ENCODE assay signal across 8 cellular contexts in genomic region chr12:94101902-94102660, GRCh38. TPM values are rescaled to one million over a fixed set of nuclear protein-coding genes. Genes with fewer than 3 reads are reported as not detected.
DNase-seq lines count a peak whose midpoint lies in the region; ATAC-seq and TF ChIP-seq lines count a peak whose summit lies in the region.

No MANE protein-coding gene starts in this region.

- no peaks in the 10 kb centered on the region for H3K9me3 ChIP-seq in CD4-positive, alpha-beta T cell (ENCODE audit: control insufficient read depth, low read length)
- H3K9me3 ChIP-seq in effector memory CD4-positive, alpha-beta T cell (ENCODE audit: control insufficient read depth, low read length) = no peaks in the 10 kb centered on the region

- peak; percentile 90 for ATAC-seq in CD4-positive, alpha-beta T cell (ENCODE audit: poor library complexity)
- peak; percentile 84 for ATAC-seq in GM19467 (IDR thresholded peaks at IDR 0.05; ENCODE audit: unreplicated experiment)
- peak; percentile 85 for ATAC-seq in activated CD8-positive, alpha-beta T cell treated with anti-CD3 and anti-CD28 coated beads, Interleukin-2, amount 10 ng/mL, durations not matched to agents 7 days and 5 days

- peaks cover 14% of the 10 kb centered on the region for H3K27me3 Mint-ChIP-seq in CD4-positive, alpha-beta T cell
- H3K27me3 Mint-ChIP-seq in activated CD8-positive, alpha-beta T cell treated with anti-CD3 and anti-CD28 coated beads, Interleukin-2, amount 10 ng/mL, durations not matched to agents 7 days and 5 days (ENCODE audit: low read depth) = peaks cover 9% of the 10 kb centered on the region

- peak; percentile 73 to 84 (median 78) for DNase-seq in CD4-positive, alpha-beta T cell
- DNase-seq in HS-27A (ENCODE audit: low read depth) = peak; percentile 73
- peak; percentile 77 for DNase-seq in NCI-H82 treated with DMSO at 0.1 percent for 48 hours (lab: John Stamatoyannopoulos, UW; ENCODE audit: unreplicated experiment)
- DNase-seq in activated CD8-positive, alpha-beta T cell treated with anti-CD3 and anti-CD28 coated beads, Interleukin-2, amount 10 ng/mL, durations not matched to agents 7 days and 5 days = peak; percentile 93
- DNase-seq in effector memory CD4-positive, alpha-beta T cell = peak; percentile 64 to 73 (median 67)
- DNase-seq in medulla oblongata (ENCODE audit: extremely low spot score) = peak; percentile 91
- DNase-seq in stimulated activated CD4-positive, alpha-beta T cell treated with anti-CD3 and anti-CD28 coated beads, TNF-alpha, amount 100 ng/mL, for 4 hours (ENCODE audit: low read depth in 3 of 3) = peak; percentile 63 to 75 (median 71)

- no peaks in the 10 kb centered on the region for H3K4me1 ChIP-seq in effector memory CD4-positive, alpha-beta T cell (ENCODE audit: control insufficient read depth, insufficient read depth, low read length, poor library complexity, severe bottlenecking)

- POLR2A ChIA-PET in CD4-positive, alpha-beta T cell (lab: Charles Lee) = interaction anchor here (0.6 to 3.8 kb wide), 20 partner anchors 22 to 1117 kb away, joined by 3 to 37 read pairs (median 4); partner anchors contain the start of genes CRADD, MRPL42, SOCS2 and UBE2N
- POLR2A ChIA-PET in activated CD8-positive, alpha-beta T cell treated with anti-CD3 and anti-CD28 coated beads, Interleukin-2, amount 10 ng/mL, durations not matched to agents 7 days and 5 days (lab: Charles Lee) = interaction anchor here (0.6 to 1.8 kb wide), 9 partner anchors 9 to 715 kb away, joined by 3 to 8 read pairs (median 4); partner anchors contain the start of genes SOCS2 and UBE2N

- H3K9me3 Mint-ChIP-seq in CD4-positive, alpha-beta T cell = no peaks in the 10 kb centered on the region
- no peaks in the 10 kb centered on the region for H3K9me3 Mint-ChIP-seq in activated CD8-positive, alpha-beta T cell treated with anti-CD3 and anti-CD28 coated beads, Interleukin-2, amount 10 ng/mL, durations not matched to agents 7 days and 5 days (ENCODE audit: insufficient read depth)

- no peaks in the 10 kb centered on the region for H3K36me3 Mint-ChIP-seq in CD4-positive, alpha-beta T cell (ENCODE audit: low read depth)
- H3K36me3 Mint-ChIP-seq in activated CD8-positive, alpha-beta T cell treated with anti-CD3 and anti-CD28 coated beads, Interleukin-2, amount 10 ng/mL, durations not matched to agents 7 days and 5 days (ENCODE audit: low read depth) = no peaks in the 10 kb centered on the region

- no peaks in the 10 kb centered on the region for H3K36me3 ChIP-seq in effector memory CD4-positive, alpha-beta T cell (ENCODE audit: control insufficient read depth, insufficient read depth, low read length)

- TF ChIP-seq CTCF in CD4-positive, alpha-beta T cell (IDR thresholded peaks at IDR 0.05) = peak; percentile 70

- peaks cover 5% of the 10 kb centered on the region for H3K4me1 Mint-ChIP-seq in CD4-positive, alpha-beta T cell (ENCODE audit: low read depth)
- H3K4me1 Mint-ChIP-seq in activated CD8-positive, alpha-beta T cell treated with anti-CD3 and anti-CD28 coated beads, Interleukin-2, amount 10 ng/mL, durations not matched to agents 7 days and 5 days (ENCODE audit: low read depth) = peaks cover 39% of the 10 kb centered on the region

- peak overlapping the region; percentile 68 for H3K4me3 ChIP-seq in effector memory CD4-positive, alpha-beta T cell (ENCODE audit: insufficient read depth, low read depth, low read length, poor library complexity, severe bottlenecking)

- peak overlapping the region; percentile 90 for H3K4me3 Mint-ChIP-seq in CD4-positive, alpha-beta T cell
- H3K4me3 Mint-ChIP-seq in activated CD8-positive, alpha-beta T cell treated with anti-CD3 and anti-CD28 coated beads, Interleukin-2, amount 10 ng/mL, durations not matched to agents 7 days and 5 days = peak overlapping the region; percentile 79

- no peaks in the 10 kb centered on the region for H3K27me3 ChIP-seq in CD4-positive, alpha-beta T cell (ENCODE audit: control insufficient read depth, insufficient read depth, low read length)
- H3K27me3 ChIP-seq in effector memory CD4-positive, alpha-beta T cell (replicated peaks; ENCODE audit: control insufficient read depth, insufficient read depth, low read length, poor library complexity, severe bottlenecking) = no peaks in the 10 kb centered on the region

- CTCF ChIA-PET in CD4-positive, alpha-beta T cell (lab: Charles Lee) = interaction anchor here (0.6 to 5.7 kb wide), 38 partner anchors 13 to 1174 kb away, joined by 3 to 116 read pairs (median 4); partner anchors contain the start of genes CRADD, MRPL42, SOCS2 and UBE2N
- CTCF ChIA-PET in activated CD8-positive, alpha-beta T cell treated with anti-CD3 and anti-CD28 coated beads, Interleukin-2, amount 10 ng/mL, durations not matched to agents 7 days and 5 days (lab: Charles Lee) = interaction anchor here (0.6 to 7.8 kb wide), 147 partner anchors 10 to 1316 kb away, joined by 3 to 259 read pairs (median 5); partner anchors contain the start of genes CEP83, CRADD, EEA1 and MRPL42

- H3K27ac ChIP-seq in CD4-positive, alpha-beta T cell (ENCODE audit: low read depth, low read length) = no peak overlapping the region
- H3K27ac ChIP-seq in effector memory CD4-positive, alpha-beta T cell (ENCODE audit: insufficient read depth, low read length, poor library complexity, severe bottlenecking) = peak overlapping the region; percentile 18

- peak overlapping the region; percentile 43 for H3K27ac Mint-ChIP-seq in CD4-positive, alpha-beta T cell
- H3K27ac Mint-ChIP-seq in activated CD8-positive, alpha-beta T cell treated with anti-CD3 and anti-CD28 coated beads, Interleukin-2, amount 10 ng/mL, durations not matched to agents 7 days and 5 days = peak overlapping the region; percentile 84

- intact Hi-C loops in CD4-positive, alpha-beta T cell (cut with DNase I, micrococcal nuclease) = loop anchor here (1.0 to 10.0 kb wide), 15 partner anchors 120 to 1317 kb away; partner anchors contain the start of gene CRADD (in 1 of the 2)

RNA-seq across cellular contexts. Expression of gene PLXNC1, which starts 46.3 kb away (rescaled TPM):
- total RNA-seq in CD4-positive, alpha-beta T cell = 1 to 10 TPM; 5.2 to 5.3 TPM
- 10 to 100 TPM; 43.8 to 45.6 TPM for total RNA-seq in activated CD8-positive, alpha-beta T cell treated with anti-CD3 and anti-CD28 coated beads, Interleukin-2, amount 10 ng/mL, durations not matched to agents 7 days and 5 days

Comparison
In these comparisons a context has a peak if more than half of its experiments do, and no peak if none do; other contexts are left out.
1. RNA of gene PLXNC1, which starts 46.3 kb away (total RNA-seq): 43.8 to 45.6 TPM in activated CD8-positive, alpha-beta T cell treated with anti-CD3 and anti-CD28 coated beads, Interleukin-2, amount 10 ng/mL, durations not matched to agents 7 days and 5 days; 5.2 to 5.3 TPM in CD4-positive, alpha-beta T cell; every median in the first group is over 4 times any median in the second.
2. Peak in every context shown above with its lines, with median percentiles within 50 percentile points of each other: ATAC-seq and DNase-seq.